1 cellular context compared by ENCODE assay signal in the genomic region with DNA sequence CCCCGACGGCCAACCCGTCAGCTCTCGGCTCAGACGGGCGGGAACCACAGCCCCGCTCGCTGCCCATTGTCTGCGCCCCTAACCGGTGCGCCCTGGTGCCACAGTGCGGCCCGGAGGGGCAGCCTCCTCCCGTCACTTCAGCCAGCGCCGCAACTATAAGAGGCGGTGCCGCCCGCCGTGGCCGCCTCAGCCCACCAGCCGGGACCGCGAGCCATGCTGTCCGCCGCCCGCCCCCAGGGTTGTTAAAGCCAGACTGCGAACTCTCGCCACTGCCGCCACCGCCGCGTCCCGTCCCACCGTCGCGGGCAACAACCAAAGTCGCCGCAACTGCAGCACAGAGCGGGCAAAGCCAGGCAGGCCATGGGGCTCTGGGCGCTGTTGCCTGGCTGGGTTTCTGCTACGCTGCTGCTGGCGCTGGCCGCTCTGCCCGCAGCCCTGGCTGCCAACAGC.
TF ChIP-seq lines count a peak whose summit lies in the region.

A gene (plus strand): TSS at position 32 of the 450 bp plus-strand sequence. CDS start 329 bp downstream, at position 361.

TF ChIP-seq in IMR-90, 13 proteins besides CTCF, POLR2A, EP300 and RAD21 (continued from another document):
- TF ChIP-seq, protein P1, sequence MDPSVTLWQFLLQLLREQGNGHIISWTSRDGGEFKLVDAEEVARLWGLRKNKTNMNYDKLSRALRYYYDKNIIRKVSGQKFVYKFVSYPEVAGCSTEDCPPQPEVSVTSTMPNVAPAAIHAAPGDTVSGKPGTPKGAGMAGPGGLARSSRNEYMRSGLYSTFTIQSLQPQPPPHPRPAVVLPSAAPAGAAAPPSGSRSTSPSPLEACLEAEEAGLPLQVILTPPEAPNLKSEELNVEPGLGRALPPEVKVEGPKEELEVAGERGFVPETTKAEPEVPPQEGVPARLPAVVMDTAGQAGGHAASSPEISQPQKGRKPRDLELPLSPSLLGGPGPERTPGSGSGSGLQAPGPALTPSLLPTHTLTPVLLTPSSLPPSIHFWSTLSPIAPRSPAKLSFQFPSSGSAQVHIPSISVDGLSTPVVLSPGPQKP (IDR thresholded peaks at IDR 0.05; ENCODE audit: borderline replicate concordance, low read depth, low read length), result no peak
- no peak for TF ChIP-seq NFE2L2 (IDR thresholded peaks at IDR 0.05; ENCODE audit: low read depth, low read length)
- no peak for TF ChIP-seq SMC3 (IDR thresholded peaks at IDR 0.05; ENCODE audit: low read depth, low read length)
- no peak for TF ChIP-seq MAZ (IDR thresholded peaks at IDR 0.05; ENCODE audit: borderline replicate concordance, low read depth, low read length)
- TF ChIP-seq BHLHE40 (IDR thresholded peaks at IDR 0.05; ENCODE audit: low read depth, low read length), result no peak
- TF ChIP-seq, protein P2, sequence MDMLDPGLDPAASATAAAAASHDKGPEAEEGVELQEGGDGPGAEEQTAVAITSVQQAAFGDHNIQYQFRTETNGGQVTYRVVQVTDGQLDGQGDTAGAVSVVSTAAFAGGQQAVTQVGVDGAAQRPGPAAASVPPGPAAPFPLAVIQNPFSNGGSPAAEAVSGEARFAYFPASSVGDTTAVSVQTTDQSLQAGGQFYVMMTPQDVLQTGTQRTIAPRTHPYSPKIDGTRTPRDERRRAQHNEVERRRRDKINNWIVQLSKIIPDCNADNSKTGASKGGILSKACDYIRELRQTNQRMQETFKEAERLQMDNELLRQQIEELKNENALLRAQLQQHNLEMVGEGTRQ (IDR thresholded peaks at IDR 0.05; ENCODE audit: low read depth, low read length), result no peak
- TF ChIP-seq RFX5 (IDR thresholded peaks at IDR 0.05; ENCODE audit: low read depth, low read length), result no peak
- TF ChIP-seq CHD1 (IDR thresholded peaks at IDR 0.05; ENCODE audit: low read depth, low read length), result no peak
- no peak for TF ChIP-seq MXI1 (IDR thresholded peaks at IDR 0.05; ENCODE audit: borderline replicate concordance, low read depth, low read length)
- no peak for TF ChIP-seq CEBPB (IDR thresholded peaks at IDR 0.05; ENCODE audit: low read depth, low read length)
- no peak for TF ChIP-seq MAFK (IDR thresholded peaks at IDR 0.05; ENCODE audit: low read depth, low read length)
- no peak for TF ChIP-seq FOS (IDR thresholded peaks at IDR 0.05; ENCODE audit: low read depth, low read length)
